ENCODE assay signal across 1 cellular context in genomic region chr12:22190-22529, GRCh38.
TF ChIP-seq lines count a peak whose summit lies in the region.

No MANE protein-coding gene starts in this region.

TF ChIP-seq in GM23338, 12 proteins besides CTCF, POLR2A, EP300 and RAD21 (continued from another document):
- TF ChIP-seq REST (IDR thresholded peaks at IDR 0.05; ENCODE audit: unreplicated experiment) (no peak), ZNF331 (CRISPR knock-in tag; IDR thresholded peaks at IDR 0.05; ENCODE audit: low read depth) (no peak), ETS1 (IDR thresholded peaks at IDR 0.05) (no peak), STAT1 (IDR thresholded peaks at IDR 0.05; ENCODE audit: unreplicated experiment) (no peak), POLR2AphosphoS5 (IDR thresholded peaks at IDR 0.05; ENCODE audit: low read depth) (no peak), JUNB (IDR thresholded peaks at IDR 0.05; ENCODE audit: unreplicated experiment) (no peak), CREB1 (CRISPR knock-in tag; IDR thresholded peaks at IDR 0.05; ENCODE audit: low read depth) (no peak)
TF ChIP-seq in GM23338: peak in this region for 0.
